30 cellular contexts compared by ENCODE assay signal in the genomic region with DNA sequence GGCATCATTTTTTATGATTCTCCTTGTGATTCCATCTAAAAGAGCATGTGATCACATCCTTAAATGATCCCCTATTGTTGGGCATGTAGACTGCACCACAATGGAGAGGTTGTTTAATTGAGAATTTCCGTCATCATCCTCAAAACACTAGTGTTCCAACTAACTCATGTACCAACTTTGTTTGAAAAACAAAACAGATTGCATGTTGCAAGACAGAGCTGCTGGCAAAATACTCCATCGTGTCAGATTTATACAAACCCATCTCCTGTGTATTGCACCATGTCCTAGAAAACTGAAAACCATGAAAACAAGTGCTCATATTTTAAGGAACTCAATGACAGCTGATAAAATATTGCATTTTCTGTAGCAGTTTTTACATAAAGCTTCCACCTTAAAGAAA.
DNase-seq lines count a peak whose midpoint lies in the region; ATAC-seq and TF ChIP-seq lines count a peak whose summit lies in the region.
"Had no signal": no experiment of that assay in that cellular context is flagged by ENCODE, and none has a peak within 500 bp of the region (broad histone marks: within the 10 kb centered on the region; RNA-seq: fewer than 3 reads in every experiment).

No MANE protein-coding gene starts in this region.

- DNase-seq in AG09309 (ENCODE audit: low read depth) (peak; percentile 27), MV-4-11 (lab: John Stamatoyannopoulos, UW) (peak; percentile 10), choroid plexus epithelial cell (ENCODE audit: low read depth) (peak; percentile 50), foreskin melanocyte (peak; percentile 80), DMS153 (lab: John Stamatoyannopoulos, UW) (no peak), NCI-H146 (lab: John Stamatoyannopoulos, UW) (no peak)
- no peak for DNase-seq in stimulated activated CD4-positive, alpha-beta T cell treated with anti-CD3 and anti-CD28 coated beads, Interleukin-4, amount 100 ng/mL, for 24 hours
- DNase-seq: activated CD4-positive, alpha-beta T cell treated with anti-CD3 and anti-CD28 coated beads, Interleukin-2, amount 10 ng/mL, durations not matched to agents 7 days and 5 days; activated effector memory CD4-positive, alpha-beta T cell treated with Interleukin-2 at 50 U/mL for 16 hours; activated naive CD8-positive, alpha-beta T cell treated with anti-CD3 and anti-CD28 coated beads for 36 hours; CD8-positive, alpha-beta memory T cell; cortex of kidney; DMS 273 treated with DMSO at 0.1 percent for 48 hours; effector memory CD4-positive, alpha-beta T cell; erythroblast; hypothalamus; left ventricle myocardium inferior; NCI-H446; NCI-H748 treated with DMSO at 0.1 percent for 48 hours; pancreas; spleen; stimulated activated CD4-positive, alpha-beta T cell treated with anti-CD3 and anti-CD28 coated beads, Interleukin-2, amount 100 ng/mL, for 24 hours; stimulated activated CD8-positive, alpha-beta memory T cell treated with anti-CD3 and anti-CD28 coated beads, Interleukin-4, amount 100 ng/mL, for 48 hours had no signal

- TF ChIP-seq CTCF in AG09309 (IDR thresholded peaks at IDR 0.05; ENCODE audit: control insufficient read depth, insufficient read depth, low read depth, low read length, missing control alignments) (no peak), choroid plexus epithelial cell (conservative IDR thresholded peaks at IDR 0.05; ENCODE audit: low read depth, low read length) (no peak)

- H3K4me3 ChIP-seq in AG09309 (ENCODE audit: control insufficient read depth, low read depth, low read length) = no peak overlapping the region
- no peak overlapping the region for H3K4me3 ChIP-seq in choroid plexus epithelial cell (ENCODE audit: low read depth, low read length)
- H3K4me3 ChIP-seq: ascending aorta, HAP-1, left ventricle myocardium inferior, neural progenitor cell, pancreas, spleen, thoracic aorta, vagina had no signal

- ATAC-seq in GM19397 (IDR thresholded peaks at IDR 0.05; ENCODE audit: unreplicated experiment) = no peak
- ATAC-seq: WTC11 had no signal

Comparison
In these comparisons a context has a peak if more than half of its experiments do, and no peak if none do; other contexts are left out.
1. DNase-seq: peak in AG09309 (single experiment), MV-4-11 (single experiment), choroid plexus epithelial cell (single experiment) and foreskin melanocyte (single experiment); none in DMS153 (single experiment), stimulated activated CD4-positive, alpha-beta T cell treated with anti-CD3 and anti-CD28 coated beads, Interleukin-4, amount 100 ng/mL, for 24 hours (single experiment) and NCI-H146 (single experiment).